ENCODE assay signal across 10 cellular contexts in genomic region chr22:21754523-21755128, GRCh38. TPM values are rescaled to one million over a fixed set of nuclear protein-coding genes. Genes with fewer than 3 reads are reported as not detected.
DNase-seq lines count a peak whose midpoint lies in the region; ATAC-seq, FAIRE-seq and TF ChIP-seq lines count a peak whose summit lies in the region.
"Had no signal": no experiment of that assay in that cellular context is flagged by ENCODE, and none has a peak within 500 bp of the region (broad histone marks: within the 10 kb centered on the region; RNA-seq: fewer than 3 reads in every experiment).

No MANE protein-coding gene starts in this region.

- SMC1A ChIA-PET in GM12878 (lab: Charles Lee; ENCODE audit: uncharacterized antibody, unreplicated experiment), result interaction anchor here (1.2 to 2.3 kb wide), 3 partner anchors 8 to 25 kb away, joined by 3 to 6 read pairs (median 5); no protein-coding TSS in a partner anchor

- H4K20me1 ChIP-seq in GM12878 (ENCODE audit: control insufficient read depth, insufficient read depth), result no peaks in the 10 kb centered on the region

- no TSS peak for BruUV-seq in GM12878 (replicated peaks; lab: Mats Ljungman, UMichigan)

- peaks cover 30% of the 10 kb centered on the region for H3K4me1 ChIP-seq in GM12878 (ENCODE audit: control insufficient read depth, insufficient read depth, low read length)
- H3K4me1 ChIP-seq in testis, result peaks cover 19% of the 10 kb centered on the region

- WGBS in GM12878 (ENCODE audit: insufficient coverage, insufficient replicate concordance, low lambda C conversion rate, missing lambda C conversion rate), result 79% methylated on average over 14 of the region's 14 CpGs
- 29 to 39% methylated on average over 11 to 14 of the region's 14 CpGs for WGBS in testis, 2 donors

- no peak overlapping the region for H3K4me2 ChIP-seq in GM12878 (ENCODE audit: control insufficient read depth, insufficient read depth)

- POLR2A ChIA-PET in GM12878 (lab: Charles Lee), result interaction anchor here (0.7 to 1.4 kb wide), 2 partner anchors 13 to 16 kb away, joined by 4 to 7 read pairs; no protein-coding TSS in a partner anchor

- TF ChIP-seq RAD21 in GM12878 (IDR thresholded peaks at IDR 0.05; ENCODE audit: insufficient read depth, low read depth, low read length), result no peak

- CTCF ChIA-PET in GM12878 (lab: Yijun Ruan, JAX), result interaction anchor here (0.7 to 1.0 kb wide), 2 partner anchors 28 to 199 kb away, joined by 3 to 4 read pairs; partner anchors contain the start of gene PPM1F

- DNase-seq in NCI-H82 (lab: John Stamatoyannopoulos, UW) (peak; percentile 63), NCI-H82 treated with DMSO at 0.1 percent for 48 hours (lab: John Stamatoyannopoulos, UW; ENCODE audit: unreplicated experiment) (no peak), GM12878 (ENCODE audit: low read depth, low spot score) (no peak), testis (peak; percentile 57), SHP77 treated with DMSO at 0.1 percent for 48 hours (lab: John Stamatoyannopoulos, UW) (no peak)
- no peak for DNase-seq in activated CD8-positive, alpha-beta memory T cell treated with anti-CD3 and anti-CD28 coated beads, Interleukin-2, amount 50 U/mL, for 48 hours
- DNase-seq: activated T-cell treated with anti-CD3 and anti-CD28 coated beads, Interleukin-2, amount 50 U/mL, for 24 hours; stimulated activated naive CD4-positive, alpha-beta T cell treated with Interleukin-2 at 50 U/mL for 16 hours had no signal

- H3K27ac ChIP-seq in GM12878 (ENCODE audit: control insufficient read depth, insufficient read depth), result no peak overlapping the region; the same call in 1 of the 2 replicates
- peak overlapping the region; percentile 65 for H3K27ac ChIP-seq in layer of hippocampus (ENCODE audit: low read depth, low read length)
- H3K27ac ChIP-seq in testis, result no peak overlapping the region

- TF ChIP-seq CTCF in GM12878 (IDR thresholded peaks at IDR 0.05 in 2 of 3, conservative IDR thresholded peaks at IDR 0.05 in 1 of 3; ENCODE audit: control insufficient read depth in 2 of 3, extremely low read depth in 1 of 3, insufficient read depth in 1 of 3, low read depth in 3 of 3, low read length in 3 of 3) (no peak), testis (IDR thresholded peaks at IDR 0.05) (no peak)

- ATAC-seq in GM12878 (peak; percentile 68), HG03108 (IDR thresholded peaks at IDR 0.05; ENCODE audit: unreplicated experiment) (no peak)

- no peaks in the 10 kb centered on the region for H3K79me2 ChIP-seq in GM12878 (ENCODE audit: control insufficient read depth, insufficient read depth, low read length)

- H3K27me3 ChIP-seq in GM12878 (replicated peaks in 1 of 2; ENCODE audit: control insufficient read depth in 2 of 2, insufficient read depth in 2 of 2, low read length in 1 of 2), result no peaks in the 10 kb centered on the region
- no peaks in the 10 kb centered on the region for H3K27me3 ChIP-seq in layer of hippocampus (ENCODE audit: control insufficient read depth, insufficient read depth, low read length)
- H3K27me3 ChIP-seq in testis, result no peaks in the 10 kb centered on the region

- TF ChIP-seq POLR2A in GM12878 (IDR thresholded peaks at IDR 0.05; ENCODE audit: low read depth, low read length) (no peak), testis (IDR thresholded peaks at IDR 0.05) (no peak)

- no peak overlapping the region for H3K9ac ChIP-seq in GM12878 (ENCODE audit: control insufficient read depth, insufficient read depth, low read length)

- RAD21 ChIA-PET in GM12878 (lab: Charles Lee; ENCODE audit: unreplicated experiment), result interaction anchor here (1.5 to 1.8 kb wide), 2 partner anchors 9 to 19 kb away, joined by 5 to 6 read pairs; partner anchors contain the start of gene YPEL1

- no peak for FAIRE-seq in GM12878 (lab: Jason Lieb, UNC)

- in situ Hi-C loops in GM12878 (cut with MboI), result no loop called here

- no peak for TF ChIP-seq EP300 in GM12878 (IDR thresholded peaks at IDR 0.05; ENCODE audit: borderline replicate concordance in 1 of 2, control insufficient read depth in 1 of 2, low read depth in 2 of 2, low read length in 2 of 2)

- H3K9me3 ChIP-seq in GM12878 (replicated peaks; ENCODE audit: control insufficient read depth, insufficient read depth, low read length) (no peaks in the 10 kb centered on the region), testis (no peaks in the 10 kb centered on the region)

- H3K4me3 ChIP-seq in GM12878 (no peak overlapping the region), testis (no peak overlapping the region)

- H2AFZ ChIP-seq in GM12878 (ENCODE audit: control insufficient read depth, low read depth, low read length), result no peak overlapping the region

- intact Hi-C loops in GM12878 (cut with micrococcal nuclease; ENCODE audit: unreplicated experiment) (no loop called here), testis (cut with DNase I; ENCODE audit: low total_unique reads) (no loop called here)

- peaks cover 2 to 10% of the 10 kb centered on the region in 2 experiments; a peak in 2 of 4 replicates for H3K36me3 ChIP-seq in GM12878 (ENCODE audit: control insufficient read depth in 2 of 2, insufficient read depth in 2 of 2, low read length in 1 of 2)
- H3K36me3 ChIP-seq in testis (ENCODE audit: low read depth, missing control alignments), result no peaks in the 10 kb centered on the region

TF ChIP-seq in GM12878, 131 proteins besides CTCF, POLR2A, EP300 and RAD21:
- peak in 1 of 2 experiments; percentile 51; a peak in 1 of 4 replicates for TF ChIP-seq BHLHE40 (IDR thresholded peaks at IDR 0.05; ENCODE audit: borderline replicate concordance in 1 of 2, low read depth in 2 of 2, low read length in 1 of 2)
- TF ChIP-seq CBX3 (IDR thresholded peaks at IDR 0.05; ENCODE audit: borderline replicate concordance, low read depth), result no peak
- 0 out of 2 replicates have a peak, but pooled peaks have one; percentile 13 for TF ChIP-seq EED (IDR thresholded peaks at IDR 0.05; ENCODE audit: low read depth)
- peak; percentile 88 for TF ChIP-seq SPI1 (IDR thresholded peaks at IDR 0.05; ENCODE audit: borderline replicate concordance, insufficient read depth, low read depth, low read length)

RNA-seq across cellular contexts. Expression of gene YPEL1, which starts 19.0 kb away (rescaled TPM):
- 3.8 and 4.0 TPM in 2 replicates for total RNA-seq in GM12878 (2013; cell fraction: nucleolus; rRNA removed)
- total RNA-seq in GM12878 (2014; rRNA removed) (0.98 and 5.0 TPM in 2 replicates), GM12878 (2014; rRNA removed; fragmentation: Illumina TruSeq; extraction: Trizol) (0.67 and 0.83 TPM in 2 replicates), GM12878 (2021) (1.4 and 1.9 TPM in 2 replicates), testis (100 to 1,000 TPM in 1 of 2 donors, 10 to 100 TPM in 1; 83.6 to 169 TPM)
- polyA plus RNA-seq in GM12878 (2011; ENCODE audit: low read depth), result 1.2 TPM
- polyA plus RNA-seq in GM12878 (2011; rRNA removed) (2.5 and 2.7 TPM in 2 replicates), GM12878 (2014; fragmentation: Illumina TruSeq; extraction: Trizol) (0.69 and 0.82 TPM in 2 replicates), GM12878 (2014; fragmentation: Nextera tagmentation; extraction: Ambion mirVana) (under 1 TPM; 0.13 to 0.21 TPM), GM12878 (2014; rRNA removed) (1.2 and 1.4 TPM in 2 replicates), GM12878 (2016; fragmentation: Nextera tagmentation; extraction: Ambion mirVana) (1 to 10 TPM; 1.7 to 2.4 TPM), testis (ENCODE audit: insufficient read depth, low read depth, low replicate concordance) (168 TPM)
- 1.4 and 1.5 TPM in 2 replicates for polyA plus RNA-seq in GM12878 (2011; cell fraction: cytosol; rRNA removed)
- polyA plus RNA-seq in GM12878 (2011; cell fraction: nucleus; rRNA removed), result 1.3 and 1.7 TPM in 2 replicates
- polyA plus RNA-seq in GM12878 (2012), result 1.9 and 2.0 TPM in 2 replicates
- polyA minus RNA-seq in GM12878 (2011; rRNA and poly(A)+ RNA removed), result 2.0 and 2.1 TPM in 2 replicates
- polyA minus RNA-seq in GM12878 (2011; cell fraction: cytosol; rRNA and poly(A)+ RNA removed), result 0.52 and 0.94 TPM in 2 replicates
- 0.67 and 1.1 TPM in 2 replicates for polyA minus RNA-seq in GM12878 (2011; cell fraction: nucleus; rRNA and poly(A)+ RNA removed)

Comparison
In these comparisons a context has a peak if more than half of its experiments do, and no peak if none do; other contexts are left out.
1. DNase-seq: peak in NCI-H82 (single experiment) and testis (single experiment); none in NCI-H82 treated with DMSO at 0.1 percent for 48 hours (single experiment), GM12878 (single experiment), activated CD8-positive, alpha-beta memory T cell treated with anti-CD3 and anti-CD28 coated beads, Interleukin-2, amount 50 U/mL, for 48 hours (single experiment) and SHP77 treated with DMSO at 0.1 percent for 48 hours (single experiment).
2. RNA of gene YPEL1, which starts 19.0 kb away (total RNA-seq): 83.6 to 169 TPM in testis; 0.67 to 5.0 TPM in GM12878; every median in the first group is over 10 times any median in the second.